ENCODE assay signal across 1 cellular context in genomic region chr7:128830231-128831177, GRCh38.
TF ChIP-seq lines count a peak whose summit lies in the region.

Gene FLNC, plus strand, starts transcription at chr7:128830406. Its CDS starts 232 bp downstream, at chr7:128830638.

TF ChIP-seq in WTC11, 78 proteins besides CTCF, POLR2A, EP300 and RAD21 (continued from another document):
- TF ChIP-seq ZNF425 (CRISPR knock-in tag; conservative IDR thresholded peaks at IDR 0.05) (no peak), ZNF317 (CRISPR knock-in tag; IDR thresholded peaks at IDR 0.05; ENCODE audit: borderline replicate concordance, low read depth) (0 out of 2 replicates have a peak, but pooled peaks have one; percentile 48), MXD4 (CRISPR knock-in tag; IDR thresholded peaks at IDR 0.05; ENCODE audit: borderline replicate concordance) (no peak), FOXJ3 (CRISPR knock-in tag; IDR thresholded peaks at IDR 0.05; ENCODE audit: borderline replicate concordance) (no peak), OVOL2 (CRISPR knock-in tag; IDR thresholded peaks at IDR 0.05; ENCODE audit: borderline replicate concordance) (no peak), SMAD4 (CRISPR knock-in tag; IDR thresholded peaks at IDR 0.05) (peak; percentile 46; the same call in 1 of the 2 replicates), RELA (CRISPR knock-in tag; IDR thresholded peaks at IDR 0.05; ENCODE audit: borderline replicate concordance) (no peak), SOX15 (CRISPR knock-in tag; IDR thresholded peaks at IDR 0.05) (no peak), ZNF263 (CRISPR knock-in tag; IDR thresholded peaks at IDR 0.05; ENCODE audit: low read depth) (peak; percentile 63; the same call in 1 of the 2 replicates), ESRRA (CRISPR knock-in tag; IDR thresholded peaks at IDR 0.05; ENCODE audit: borderline replicate concordance) (peak; percentile 81; the same call in 1 of the 2 replicates), TEAD4 (CRISPR knock-in tag; IDR thresholded peaks at IDR 0.05) (peak; percentile 78; the same call in 1 of the 2 replicates), HMGA2 (CRISPR knock-in tag; IDR thresholded peaks at IDR 0.05) (no peak), NFE2L1 (CRISPR knock-in tag; IDR thresholded peaks at IDR 0.05) (peak; percentile 71; the same call in 1 of the 2 replicates), NFATC4 (CRISPR knock-in tag; IDR thresholded peaks at IDR 0.05) (no peak), MAX (CRISPR knock-in tag; IDR thresholded peaks at IDR 0.05) (peak; percentile 96), ZNF232 (CRISPR knock-in tag; IDR thresholded peaks at IDR 0.05) (peak; percentile 93)
- TF ChIP-seq, protein P1, sequence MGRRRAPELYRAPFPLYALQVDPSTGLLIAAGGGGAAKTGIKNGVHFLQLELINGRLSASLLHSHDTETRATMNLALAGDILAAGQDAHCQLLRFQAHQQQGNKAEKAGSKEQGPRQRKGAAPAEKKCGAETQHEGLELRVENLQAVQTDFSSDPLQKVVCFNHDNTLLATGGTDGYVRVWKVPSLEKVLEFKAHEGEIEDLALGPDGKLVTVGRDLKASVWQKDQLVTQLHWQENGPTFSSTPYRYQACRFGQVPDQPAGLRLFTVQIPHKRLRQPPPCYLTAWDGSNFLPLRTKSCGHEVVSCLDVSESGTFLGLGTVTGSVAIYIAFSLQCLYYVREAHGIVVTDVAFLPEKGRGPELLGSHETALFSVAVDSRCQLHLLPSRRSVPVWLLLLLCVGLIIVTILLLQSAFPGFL (CRISPR knock-in tag; IDR thresholded peaks at IDR 0.05; ENCODE audit: borderline replicate concordance) = no peak
- TF ChIP-seq, protein P2, sequence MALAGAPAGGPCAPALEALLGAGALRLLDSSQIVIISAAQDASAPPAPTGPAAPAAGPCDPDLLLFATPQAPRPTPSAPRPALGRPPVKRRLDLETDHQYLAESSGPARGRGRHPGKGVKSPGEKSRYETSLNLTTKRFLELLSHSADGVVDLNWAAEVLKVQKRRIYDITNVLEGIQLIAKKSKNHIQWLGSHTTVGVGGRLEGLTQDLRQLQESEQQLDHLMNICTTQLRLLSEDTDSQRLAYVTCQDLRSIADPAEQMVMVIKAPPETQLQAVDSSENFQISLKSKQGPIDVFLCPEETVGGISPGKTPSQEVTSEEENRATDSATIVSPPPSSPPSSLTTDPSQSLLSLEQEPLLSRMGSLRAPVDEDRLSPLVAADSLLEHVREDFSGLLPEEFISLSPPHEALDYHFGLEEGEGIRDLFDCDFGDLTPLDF (CRISPR knock-in tag; IDR thresholded peaks at IDR 0.05) = peak; percentile 50; the same call in 1 of the 2 replicates
- TF ChIP-seq, protein P3, sequence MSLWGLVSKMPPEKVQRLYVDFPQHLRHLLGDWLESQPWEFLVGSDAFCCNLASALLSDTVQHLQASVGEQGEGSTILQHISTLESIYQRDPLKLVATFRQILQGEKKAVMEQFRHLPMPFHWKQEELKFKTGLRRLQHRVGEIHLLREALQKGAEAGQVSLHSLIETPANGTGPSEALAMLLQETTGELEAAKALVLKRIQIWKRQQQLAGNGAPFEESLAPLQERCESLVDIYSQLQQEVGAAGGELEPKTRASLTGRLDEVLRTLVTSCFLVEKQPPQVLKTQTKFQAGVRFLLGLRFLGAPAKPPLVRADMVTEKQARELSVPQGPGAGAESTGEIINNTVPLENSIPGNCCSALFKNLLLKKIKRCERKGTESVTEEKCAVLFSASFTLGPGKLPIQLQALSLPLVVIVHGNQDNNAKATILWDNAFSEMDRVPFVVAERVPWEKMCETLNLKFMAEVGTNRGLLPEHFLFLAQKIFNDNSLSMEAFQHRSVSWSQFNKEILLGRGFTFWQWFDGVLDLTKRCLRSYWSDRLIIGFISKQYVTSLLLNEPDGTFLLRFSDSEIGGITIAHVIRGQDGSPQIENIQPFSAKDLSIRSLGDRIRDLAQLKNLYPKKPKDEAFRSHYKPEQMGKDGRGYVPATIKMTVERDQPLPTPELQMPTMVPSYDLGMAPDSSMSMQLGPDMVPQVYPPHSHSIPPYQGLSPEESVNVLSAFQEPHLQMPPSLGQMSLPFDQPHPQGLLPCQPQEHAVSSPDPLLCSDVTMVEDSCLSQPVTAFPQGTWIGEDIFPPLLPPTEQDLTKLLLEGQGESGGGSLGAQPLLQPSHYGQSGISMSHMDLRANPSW (CRISPR knock-in tag; conservative IDR thresholded peaks at IDR 0.05; ENCODE audit: low read depth) = no peak
- TF ChIP-seq, protein P4, sequence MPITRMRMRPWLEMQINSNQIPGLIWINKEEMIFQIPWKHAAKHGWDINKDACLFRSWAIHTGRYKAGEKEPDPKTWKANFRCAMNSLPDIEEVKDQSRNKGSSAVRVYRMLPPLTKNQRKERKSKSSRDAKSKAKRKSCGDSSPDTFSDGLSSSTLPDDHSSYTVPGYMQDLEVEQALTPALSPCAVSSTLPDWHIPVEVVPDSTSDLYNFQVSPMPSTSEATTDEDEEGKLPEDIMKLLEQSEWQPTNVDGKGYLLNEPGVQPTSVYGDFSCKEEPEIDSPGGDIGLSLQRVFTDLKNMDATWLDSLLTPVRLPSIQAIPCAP (CRISPR knock-in tag; IDR thresholded peaks at IDR 0.05) = peak; percentile 76; the same call in 1 of the 2 replicates
- TF ChIP-seq, protein P5, sequence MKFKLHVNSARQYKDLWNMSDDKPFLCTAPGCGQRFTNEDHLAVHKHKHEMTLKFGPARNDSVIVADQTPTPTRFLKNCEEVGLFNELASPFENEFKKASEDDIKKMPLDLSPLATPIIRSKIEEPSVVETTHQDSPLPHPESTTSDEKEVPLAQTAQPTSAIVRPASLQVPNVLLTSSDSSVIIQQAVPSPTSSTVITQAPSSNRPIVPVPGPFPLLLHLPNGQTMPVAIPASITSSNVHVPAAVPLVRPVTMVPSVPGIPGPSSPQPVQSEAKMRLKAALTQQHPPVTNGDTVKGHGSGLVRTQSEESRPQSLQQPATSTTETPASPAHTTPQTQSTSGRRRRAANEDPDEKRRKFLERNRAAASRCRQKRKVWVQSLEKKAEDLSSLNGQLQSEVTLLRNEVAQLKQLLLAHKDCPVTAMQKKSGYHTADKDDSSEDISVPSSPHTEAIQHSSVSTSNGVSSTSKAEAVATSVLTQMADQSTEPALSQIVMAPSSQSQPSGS (CRISPR knock-in tag; IDR thresholded peaks at IDR 0.05; ENCODE audit: borderline replicate concordance, low read depth) = no peak
